Comparison of ENCODE assay signal across 8 cellular contexts in the genomic region with DNA sequence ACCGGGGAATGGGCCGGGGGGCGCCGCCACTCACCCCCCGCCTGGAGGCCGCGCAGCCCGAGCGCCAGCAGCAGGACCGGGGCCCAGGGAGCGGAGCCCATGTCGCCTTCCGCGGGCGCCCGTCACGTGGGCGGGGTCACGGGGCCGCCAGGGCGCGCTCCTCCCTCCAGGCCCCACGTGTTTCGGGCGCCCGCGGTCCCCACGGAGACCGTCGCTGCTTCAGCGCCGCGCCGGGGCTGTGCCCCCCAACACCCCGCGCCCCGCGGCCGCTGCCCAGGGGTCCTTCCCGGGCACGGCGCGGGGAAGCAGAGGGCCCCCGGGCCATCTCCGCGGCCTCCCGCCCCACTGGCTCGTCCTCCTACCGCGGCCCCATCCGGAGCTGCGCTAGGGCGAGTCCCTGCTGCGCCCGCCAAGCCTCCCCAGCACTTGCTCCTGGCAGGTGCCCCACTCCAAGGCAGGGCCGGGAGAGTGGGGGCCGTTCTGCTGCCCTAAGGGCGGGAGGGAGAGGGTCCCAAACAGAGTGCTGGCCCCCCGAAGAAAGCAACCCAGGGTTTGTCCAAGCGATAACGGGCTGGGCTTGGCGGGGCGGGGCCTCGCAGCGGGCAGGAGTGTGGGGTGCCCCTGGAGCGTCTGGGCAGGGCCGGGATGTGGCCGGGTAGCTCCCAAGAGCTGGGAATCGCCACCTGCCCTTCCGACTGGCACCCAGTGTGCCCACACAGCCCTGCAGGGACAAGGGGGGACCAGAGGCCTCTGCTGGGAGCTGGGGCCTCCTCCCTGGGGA. TPM values are rescaled to one million over a fixed set of nuclear protein-coding genes. Genes with fewer than 3 reads are reported as not detected.
A peak's percentile ranks its signal among the peaks of the same experiment; 100 is the strongest.
DNase-seq lines count a peak whose midpoint lies in the region; ATAC-seq, FAIRE-seq and TF ChIP-seq lines count a peak whose summit lies in the region.

A gene (minus strand): TSS at position 121 of the 781 bp plus-strand sequence. CDS start 20 bp downstream, at position 101.

- ATAC-seq in GM18867 (IDR thresholded peaks at IDR 0.05; ENCODE audit: unreplicated experiment) (peak; percentile 58), HG03354 (IDR thresholded peaks at IDR 0.05; ENCODE audit: poor library complexity, severe bottlenecking, unreplicated experiment) (peak; percentile 71), foreskin keratinocyte (peak; percentile 22)

- POLR2A ChIA-PET in AG04449 (lab: Yijun Ruan, JAX): interaction anchor here (0.8 to 1.4 kb wide), 3 partner anchors 9 to 126 kb away, joined by 3 to 4 read pairs (median 3); no protein-coding TSS in a partner anchor

- no peaks in the 10 kb centered on the region for H3K27me3 ChIP-seq in foreskin keratinocyte

- no peaks in the 10 kb centered on the region for H3K4me1 ChIP-seq in foreskin keratinocyte

- no peak for FAIRE-seq in RCC 7860 (lab: Jason Lieb, UNC)

- no peak within 1 kb of the TSS for H3K27ac ChIP-seq in foreskin keratinocyte

- DNase-seq in AG04449 (ENCODE audit: low read depth, low spot score) (no peak), RCC 7860 (ENCODE audit: low spot score) (peak; percentile 28), foreskin keratinocyte (no peak), nucleus accumbens (lab: John Stamatoyannopoulos, UW) (peak in 53 of 56 donors; percentile 22 to 87 (median 65))
- DNase-seq in activated effector memory CD4-positive, alpha-beta T cell treated with Interleukin-2 at 50 U/mL for 16 hours: peak; percentile 72

- CTCF ChIA-PET in AG04449 (lab: Yijun Ruan, JAX): interaction anchor here (0.8 to 3.4 kb wide), 6 partner anchors 9 to 124 kb away, joined by 3 to 14 read pairs (median 4); a partner anchor contains a TSS

- peak within 1 kb of the TSS; percentile 59 for H3K4me3 ChIP-seq in AG04449 (ENCODE audit: low read depth, low read length)

- TF ChIP-seq CTCF in AG04449 (IDR thresholded peaks at IDR 0.05; ENCODE audit: insufficient read depth, low read length, missing control alignments) (no peak), foreskin keratinocyte (conservative IDR thresholded peaks at IDR 0.05) (no peak), subcutaneous adipose tissue (IDR thresholded peaks at IDR 0.05; ENCODE audit: low read depth) (no peak)

RNA-seq across cellular contexts. Expression of the gene that starts here (rescaled TPM):
- total RNA-seq in foreskin keratinocyte (35.0 and 54.2 TPM in 2 replicates), subcutaneous adipose tissue (100 to 1,000 TPM in 3 of 4 donors, 10 to 100 TPM in 1; 57.4 to 135 (median 117) TPM)
- polyA plus RNA-seq in foreskin keratinocyte: 44.4 and 64.7 TPM in 2 replicates

Comparison
In these comparisons a context has a peak if more than half of its experiments do, and no peak if none do; other contexts are left out.
1. DNase-seq: peak in RCC 7860 (single experiment), activated effector memory CD4-positive, alpha-beta T cell treated with Interleukin-2 at 50 U/mL for 16 hours (single experiment) and nucleus accumbens (53 of 56); none in AG04449 (single experiment) and foreskin keratinocyte (0 of 2).
2. Peak in every context shown above with its lines, with median percentiles within 50 percentile points of each other: ATAC-seq.